13 cellular contexts compared by ENCODE assay signal in the genomic region with DNA sequence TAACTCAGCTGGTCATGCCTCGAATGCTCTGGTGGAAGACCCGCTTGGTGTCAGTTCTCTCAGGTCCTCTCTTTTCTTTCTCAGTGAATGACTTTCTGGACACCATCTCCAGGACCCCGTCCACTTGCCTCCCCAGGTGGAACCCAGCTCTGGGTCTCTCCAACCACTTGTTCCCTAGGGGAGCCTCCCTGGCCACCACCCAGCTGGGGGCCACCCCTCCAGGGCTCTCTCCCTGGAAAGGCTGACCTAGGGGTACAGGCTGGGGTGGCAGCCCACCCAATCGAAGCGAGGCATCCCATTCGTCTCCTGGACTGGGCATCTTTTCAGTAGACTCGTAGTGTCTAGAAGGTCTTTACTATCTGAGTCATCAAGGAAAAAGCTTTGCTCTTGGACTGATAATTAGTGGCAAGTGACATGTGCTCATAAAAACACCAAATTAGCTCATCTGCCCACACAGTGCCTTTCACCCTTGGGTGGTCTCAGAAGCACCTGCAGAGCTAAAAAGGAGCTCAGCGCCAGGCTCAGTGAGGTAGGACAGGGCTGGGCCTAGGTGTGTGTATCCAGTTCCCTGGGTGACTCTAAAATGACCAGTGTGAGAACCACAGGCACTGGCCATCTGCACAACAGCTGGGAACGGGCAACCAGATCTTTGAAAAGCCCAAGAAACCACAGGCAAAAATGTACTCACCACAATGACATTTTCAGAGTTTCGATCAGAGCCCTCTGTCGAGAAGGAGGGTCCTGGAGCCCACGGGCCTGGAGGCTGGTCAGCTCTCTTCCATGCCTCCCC. TPM values are rescaled to one million over a fixed set of nuclear protein-coding genes. Genes with fewer than 3 reads are reported as not detected.
A peak's percentile ranks its signal among the peaks of the same experiment; 100 is the strongest.
DNase-seq lines count a peak whose midpoint lies in the region; ATAC-seq and TF ChIP-seq lines count a peak whose summit lies in the region.
"Had no signal": no experiment of that assay in that cellular context is flagged by ENCODE, and none has a peak within 500 bp of the region (broad histone marks: within the 10 kb centered on the region; RNA-seq: fewer than 3 reads in every experiment).

No MANE protein-coding gene starts in this region.

- H3K4me1 Mint-ChIP-seq in central memory CD8-positive, alpha-beta T cell: peaks cover 18% of the 10 kb centered on the region

- H3K27me3 ChIP-seq in BLaER1 (peaks cover 17% of the 10 kb centered on the region; the same call in 1 of the 2 replicates), lower lobe of right lung (ENCODE audit: low read depth) (no peaks in the 10 kb centered on the region)
- H3K27me3 ChIP-seq: testis had no signal

- DNase-seq in GM19238 (ENCODE audit: insufficient read length, low spot score): peak; percentile 46
- DNase-seq in central memory CD8-positive, alpha-beta T cell (ENCODE audit: low spot score in 2 of 2): no peak
- DNase-seq in activated CD4-positive, CD25-positive, alpha-beta regulatory T cell treated with anti-CD3 and anti-CD28 coated beads, Interleukin-2, amount 50 U/mL, for 72 hours: no peak
- no peak for DNase-seq in lower lobe of right lung
- DNase-seq: activated gamma-delta T cell; effector CD4-positive, alpha-beta T cell; NCI-H1048; testis had no signal

- peaks cover 11% of the 10 kb centered on the region for H3K36me3 Mint-ChIP-seq in central memory CD8-positive, alpha-beta T cell (ENCODE audit: insufficient read depth)

- H3K36me3 ChIP-seq in BLaER1: no peaks in the 10 kb centered on the region
- H3K36me3 ChIP-seq in lower lobe of right lung: no peaks in the 10 kb centered on the region

- peak overlapping the region; percentile 65 for H3K4me2 ChIP-seq in BLaER1

- no peak for TF ChIP-seq CTCF in lower lobe of right lung (IDR thresholded peaks at IDR 0.05)

- intact Hi-C loops in lower lobe of right lung (cut with DNase I): no loop called here

- H3K9ac ChIP-seq in BLaER1: no peak overlapping the region

- no peak overlapping the region for H3K4me3 ChIP-seq in BLaER1
- no peak overlapping the region for H3K4me3 ChIP-seq in lower lobe of right lung
- H3K4me3 ChIP-seq: testis had no signal

- H3K27ac Mint-ChIP-seq in central memory CD8-positive, alpha-beta T cell (ENCODE audit: low read depth): no peak overlapping the region
- H3K27ac Mint-ChIP-seq: CD14-positive monocyte had no signal

- H3K27ac ChIP-seq in BLaER1: no peak overlapping the region
- no peak overlapping the region for H3K27ac ChIP-seq in lower lobe of right lung
- H3K27ac ChIP-seq: testis had no signal

- H4K20me1 ChIP-seq in BLaER1: peaks cover 30% of the 10 kb centered on the region

- H3K9me3 Mint-ChIP-seq in central memory CD8-positive, alpha-beta T cell: no peaks in the 10 kb centered on the region

- H3K9me3 ChIP-seq in BLaER1 (no peaks in the 10 kb centered on the region), lower lobe of right lung (no peaks in the 10 kb centered on the region)
- H3K9me3 ChIP-seq: testis had no signal

- ATAC-seq in HG03442 (IDR thresholded peaks at IDR 0.05; ENCODE audit: unreplicated experiment) (peak; percentile 29), HG03159 (IDR thresholded peaks at IDR 0.05; ENCODE audit: unreplicated experiment) (no peak), GM21381 (IDR thresholded peaks at IDR 0.05; ENCODE audit: unreplicated experiment) (no peak), lower lobe of right lung (no peak)
- no peak for ATAC-seq in central memory CD8-positive, alpha-beta T cell (replicated peaks; ENCODE audit: extremely low read depth, poor library complexity, severe bottlenecking)

- no peaks in the 10 kb centered on the region for H3K27me3 Mint-ChIP-seq in central memory CD8-positive, alpha-beta T cell

- H3K4me1 ChIP-seq in BLaER1 (peaks cover 50% of the 10 kb centered on the region), lower lobe of right lung (peaks cover 27% of the 10 kb centered on the region)

- peak overlapping the region; percentile 85 for H3K4me3 Mint-ChIP-seq in central memory CD8-positive, alpha-beta T cell

RNA-seq across cellular contexts. Expression of gene PDXK, which starts 2.4 kb away (rescaled TPM):
- 195 TPM for total RNA-seq in lower lobe of right lung

RNA-seq across cellular contexts. Expression of gene RRP1B, which starts 57.2 kb away (rescaled TPM):
- 18.1 TPM for total RNA-seq in lower lobe of right lung

RNA-seq across cellular contexts. Expression of gene HSF2BP, which starts 57.3 kb away (rescaled TPM):
- 0.32 TPM for total RNA-seq in lower lobe of right lung

RNA-seq across cellular contexts. Expression of gene CSTB, which starts 59.5 kb away (rescaled TPM):
- 154 TPM for total RNA-seq in lower lobe of right lung
